ENCODE assay signal across 9 cellular contexts in genomic region chr22:19886605-19887250, GRCh38. TPM values are rescaled to one million over a fixed set of nuclear protein-coding genes. Genes with fewer than 3 reads are reported as not detected.
A peak's percentile ranks its signal among the peaks of the same experiment; 100 is the strongest.
DNase-seq lines count a peak whose midpoint lies in the region; ATAC-seq and TF ChIP-seq lines count a peak whose summit lies in the region.
"Had no signal": no experiment of that assay in that cellular context is flagged by ENCODE, and none has a peak within 500 bp of the region (broad histone marks: within the 10 kb centered on the region; RNA-seq: fewer than 3 reads in every experiment).

No MANE protein-coding gene starts in this region.

- peaks cover 31% of the 10 kb centered on the region for H3K4me1 ChIP-seq in upper lobe of right lung

- H3K4me3 ChIP-seq in upper lobe of right lung = no peak overlapping the region

- no peaks in the 10 kb centered on the region for H3K9me3 ChIP-seq in upper lobe of right lung

- intact Hi-C loops in upper lobe of right lung (cut with DNase I) = no loop called here

- H3K27me3 ChIP-seq in upper lobe of right lung = no peaks in the 10 kb centered on the region

- no peak for TF ChIP-seq CTCF in upper lobe of right lung (IDR thresholded peaks at IDR 0.05)

- ATAC-seq in upper lobe of right lung = peak; percentile 75
- ATAC-seq in GM19455 (IDR thresholded peaks at IDR 0.05; ENCODE audit: unreplicated experiment) = no peak
- ATAC-seq in GM18861 (IDR thresholded peaks at IDR 0.05; ENCODE audit: unreplicated experiment) = no peak

- no peaks in the 10 kb centered on the region for H3K36me3 ChIP-seq in upper lobe of right lung

- DNase-seq in stimulated activated CD4-positive, alpha-beta T cell treated with anti-CD3 and anti-CD28 coated beads, Interleukin-1b, Interleukin-23, amount 100 ng/mL, for 48 hours = peak; percentile 28
- DNase-seq in stimulated activated CD4-positive, alpha-beta T cell treated with anti-CD3 and anti-CD28 coated beads, Interleukin-2, amount 100 ng/mL, for 24 hours = no peak
- peak; percentile 38 for DNase-seq in activated CD4-positive, alpha-beta T cell treated with anti-CD3 and anti-CD28 coated beads for 48 hours
- DNase-seq in germinal center (ENCODE audit: low spot score) (peak; percentile 75), upper lobe of right lung (no peak), midbrain (lab: John Stamatoyannopoulos, UW) (no peak)
- DNase-seq: NCI-H526 had no signal

- H3K27ac ChIP-seq in upper lobe of right lung = peak overlapping the region; percentile 63

RNA-seq across cellular contexts. Expression of gene GNB1L, which starts 32.1 kb away (rescaled TPM):
- total RNA-seq in upper lobe of right lung = 7.8 TPM

RNA-seq across cellular contexts. Expression of gene RTL10, which starts 32.1 kb away (rescaled TPM):
- 20.5 TPM for total RNA-seq in upper lobe of right lung

RNA-seq across cellular contexts. Expression of gene COMT, which starts 54.8 kb away (rescaled TPM):
- total RNA-seq in upper lobe of right lung = 175 TPM

RNA-seq across cellular contexts. Expression of gene TXNRD2, which starts 54.9 kb away (rescaled TPM):
- 40.7 TPM for total RNA-seq in upper lobe of right lung

Comparison
In these comparisons a context has a peak if more than half of its experiments do, and no peak if none do; other contexts are left out.
1. DNase-seq: peak in stimulated activated CD4-positive, alpha-beta T cell treated with anti-CD3 and anti-CD28 coated beads, Interleukin-1b, Interleukin-23, amount 100 ng/mL, for 48 hours (single experiment), activated CD4-positive, alpha-beta T cell treated with anti-CD3 and anti-CD28 coated beads for 48 hours (single experiment) and germinal center (single experiment); none in stimulated activated CD4-positive, alpha-beta T cell treated with anti-CD3 and anti-CD28 coated beads, Interleukin-2, amount 100 ng/mL, for 24 hours (0 of 2), upper lobe of right lung (single experiment) and midbrain (single experiment).